Comparison of ENCODE assay signal across 9 cellular contexts in genomic region chr22:39077513-39077840, GRCh38. TPM values are rescaled to one million over a fixed set of nuclear protein-coding genes. Genes with fewer than 3 reads are reported as not detected.
A peak's percentile ranks its signal among the peaks of the same experiment; 100 is the strongest.
DNase-seq lines count a peak whose midpoint lies in the region; ATAC-seq and TF ChIP-seq lines count a peak whose summit lies in the region.
"Had no signal": no experiment of that assay in that cellular context is flagged by ENCODE, and none has a peak within 500 bp of the region (broad histone marks: within the 10 kb centered on the region; RNA-seq: fewer than 3 reads in every experiment).

No MANE protein-coding gene starts in this region.

- H3K9me2 ChIP-seq in GM23338 (ENCODE audit: insufficient read depth), result no peaks in the 10 kb centered on the region

- DNase-seq in GM23338 (ENCODE audit: low spot score) (no peak), brain microvascular endothelial cell (no peak), cerebellar cortex (ENCODE audit: low spot score) (no peak), SIG-M5 (lab: John Stamatoyannopoulos, UW) (no peak)
- DNase-seq in stimulated activated CD4-positive, alpha-beta T cell treated with anti-CD3 and anti-CD28 coated beads, Interleukin-12 subunit alpha, Interleukin-12 subunit beta, amount 100 ng/mL, for 4 hours, result no peak
- DNase-seq: GF-D8 had no signal

- in situ Hi-C loops in brain microvascular endothelial cell (cut with HindIII; ENCODE audit: low pct_ligation_motif_present, low sequenced_read_pairs), result no loop called here

- H3K27me3 Mint-ChIP-seq in GM23338 (ENCODE audit: insufficient read depth, low read depth, poor library complexity), result peaks cover 23% of the 10 kb centered on the region

- H3K27ac Mint-ChIP-seq in GM23338, result no peak overlapping the region

- H3K27me3 ChIP-seq in ACC112 (ENCODE audit: insufficient read depth, low read length) (no peaks in the 10 kb centered on the region), GM23338 (ENCODE audit: insufficient read depth) (no peaks in the 10 kb centered on the region), brain microvascular endothelial cell (replicated peaks) (no peaks in the 10 kb centered on the region), muscle layer of duodenum (ENCODE audit: low read depth, low read length) (no peaks in the 10 kb centered on the region)

- H3K79me2 ChIP-seq in ACC112 (ENCODE audit: control insufficient read depth, insufficient read depth, low read length, unreplicated experiment) (peaks cover 7% of the 10 kb centered on the region), GM23338 (replicated peaks; ENCODE audit: insufficient read depth) (no peaks in the 10 kb centered on the region)

- no peak for ATAC-seq in GM23338
- ATAC-seq in GM18520 (IDR thresholded peaks at IDR 0.05; ENCODE audit: unreplicated experiment), result no peak

- peaks cover 36% of the 10 kb centered on the region for H3K4me1 Mint-ChIP-seq in GM23338

- peak overlapping the region; percentile 86 for H3K4me3 ChIP-seq in ACC112 (ENCODE audit: low read depth, low read length)
- H3K4me3 ChIP-seq in GM23338, result peak overlapping the region; percentile 41; the same call in 1 of the 2 replicates
- peak overlapping the region; percentile 42 for H3K4me3 ChIP-seq in brain microvascular endothelial cell (ENCODE audit: low read depth, low read length)
- H3K4me3 ChIP-seq in muscle layer of duodenum (ENCODE audit: low read depth in 1 of 2, low read length in 2 of 2), result peak overlapping the region; percentile 64 to 79

- no peaks in the 10 kb centered on the region for H4K20me1 ChIP-seq in GM23338 (replicated peaks; ENCODE audit: insufficient read depth)

- H3K36me3 Mint-ChIP-seq in GM23338 (ENCODE audit: low read depth), result no peaks in the 10 kb centered on the region

- H3F3A ChIP-seq in GM23338 (replicated peaks; ENCODE audit: low read depth), result 0 out of 2 replicates have a peak, but pooled peaks cover 3% of the 10 kb centered on the region

- H3K4me2 ChIP-seq in GM23338, result peak overlapping the region; percentile 73

- H2AFZ ChIP-seq in ACC112 (ENCODE audit: low read length, unreplicated experiment) (peak overlapping the region; percentile 50), GM23338 (no peak overlapping the region; the same call in 1 of the 2 replicates)

- H3K36me3 ChIP-seq in ACC112 (ENCODE audit: insufficient read depth, low read length) (no peaks in the 10 kb centered on the region), GM23338 (ENCODE audit: insufficient read depth) (no peaks in the 10 kb centered on the region), brain microvascular endothelial cell (replicated peaks) (no peaks in the 10 kb centered on the region), muscle layer of duodenum (ENCODE audit: control insufficient read depth in 1 of 2, insufficient read depth in 2 of 2, low read length in 2 of 2) (peaks cover 0 to 5% of the 10 kb centered on the region in 2 donors)

- H3K9me3 Mint-ChIP-seq in GM23338, result no peaks in the 10 kb centered on the region

- H3K4me3 Mint-ChIP-seq in GM23338, result no peak overlapping the region

- TF ChIP-seq CTCF in GM23338 (conservative IDR thresholded peaks at IDR 0.05; ENCODE audit: low read depth in 2 of 2) (no peak), brain microvascular endothelial cell (IDR thresholded peaks at IDR 0.05; ENCODE audit: low read depth, low read length, missing control alignments) (no peak)

- H3K9me3 ChIP-seq in muscle layer of duodenum (ENCODE audit: control insufficient read depth in 1 of 2, low read length in 2 of 2), result no peaks in the 10 kb centered on the region

- no peaks in the 10 kb centered on the region for H3K4me1 ChIP-seq in ACC112 (ENCODE audit: control insufficient read depth, insufficient read depth, low read length, unreplicated experiment)
- H3K4me1 ChIP-seq in GM23338 (ENCODE audit: insufficient read depth), result peaks cover 13% of the 10 kb centered on the region
- H3K4me1 ChIP-seq in muscle layer of duodenum (ENCODE audit: control insufficient read depth in 1 of 2, insufficient read depth in 2 of 2, low read length in 2 of 2), result peaks cover 0 to 12% of the 10 kb centered on the region in 2 donors

- no peak overlapping the region for H3K27ac ChIP-seq in ACC112 (ENCODE audit: low read depth, low read length)
- no peak overlapping the region for H3K27ac ChIP-seq in GM23338 (ENCODE audit: low read depth)
- H3K27ac ChIP-seq in brain microvascular endothelial cell, result no peak overlapping the region
- H3K27ac ChIP-seq in muscle layer of duodenum (ENCODE audit: low read length), result peak overlapping the region; percentile 49

TF ChIP-seq in GM23338, 12 proteins besides CTCF, POLR2A, EP300 and RAD21 (continues in another document):
- no peak for TF ChIP-seq ZNF331 (CRISPR knock-in tag; IDR thresholded peaks at IDR 0.05; ENCODE audit: low read depth)
- TF ChIP-seq POLR2AphosphoS5 (IDR thresholded peaks at IDR 0.05; ENCODE audit: low read depth), result no peak
- TF ChIP-seq CREB1 (CRISPR knock-in tag; IDR thresholded peaks at IDR 0.05; ENCODE audit: low read depth), result no peak
- no peak for TF ChIP-seq ZNF462 (CRISPR knock-in tag; IDR thresholded peaks at IDR 0.05)
- TF ChIP-seq ZNF114 (CRISPR knock-in tag; IDR thresholded peaks at IDR 0.05), result no peak

RNA-seq across cellular contexts. Expression of gene APOBEC3G, which starts 0.4 kb away (rescaled TPM):
- 2.6 and 3.3 TPM in 2 replicates for total RNA-seq in GM23338 (2014; rRNA removed; shearing (Covaris generic))
- 1.8 and 2.1 TPM in 2 replicates for polyA plus RNA-seq in GM23338 (2016; fragmentation: Nextera tagmentation; extraction: Ambion mirVana)

RNA-seq across cellular contexts. Expression of gene APOBEC3H, which starts 19.6 kb away (rescaled TPM):
- not detected in 2 replicates for total RNA-seq in GM23338 (2014; rRNA removed; shearing (Covaris generic))
- polyA plus RNA-seq in GM23338 (2016; fragmentation: Nextera tagmentation; extraction: Ambion mirVana), result not detected in 2 replicates

RNA-seq across cellular contexts. Expression of gene APOBEC3F, which starts 36.8 kb away (rescaled TPM):
- total RNA-seq in GM23338 (2014; rRNA removed; shearing (Covaris generic)), result 3.4 and 4.7 TPM in 2 replicates
- 3.4 and 3.5 TPM in 2 replicates for polyA plus RNA-seq in GM23338 (2016; fragmentation: Nextera tagmentation; extraction: Ambion mirVana)

RNA-seq across cellular contexts. Expression of gene APOBEC3D, which starts 56.5 kb away (rescaled TPM):
- total RNA-seq in GM23338 (2014; rRNA removed; shearing (Covaris generic)), result 3.4 and 4.3 TPM in 2 replicates
- 6.7 and 9.4 TPM in 2 replicates for polyA plus RNA-seq in GM23338 (2016; fragmentation: Nextera tagmentation; extraction: Ambion mirVana)
